8 cellular contexts compared by ENCODE assay signal in the genomic region with DNA sequence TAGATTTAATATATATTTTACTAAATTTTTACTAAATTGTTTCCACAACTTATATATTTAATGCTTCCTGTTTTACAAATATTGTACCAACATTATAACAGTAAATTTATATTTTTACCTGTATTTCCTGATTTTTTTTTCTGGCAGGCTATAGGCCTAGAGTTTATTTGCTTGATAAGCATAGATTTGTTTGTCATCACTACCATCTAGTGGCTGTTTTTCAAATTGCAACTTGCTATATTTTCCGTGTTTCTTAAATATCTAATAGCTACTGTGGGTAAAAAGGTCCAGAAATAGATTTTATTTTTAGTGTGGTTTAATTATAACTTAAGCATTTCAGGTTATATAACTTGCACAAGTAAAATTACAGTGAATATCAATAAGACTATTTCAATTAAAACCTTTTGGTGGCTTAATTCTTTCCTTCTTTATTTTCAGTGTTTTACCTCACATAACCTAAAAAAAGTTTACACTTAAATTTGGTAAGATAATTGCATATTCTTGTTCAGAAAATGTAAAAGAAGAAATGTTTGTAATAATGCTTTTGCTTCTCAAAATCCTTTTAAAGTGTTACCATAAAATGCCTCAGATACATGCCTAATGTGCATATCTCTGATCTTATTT.
DNase-seq lines count a peak whose midpoint lies in the region; ATAC-seq and TF ChIP-seq lines count a peak whose summit lies in the region.

No MANE protein-coding gene starts in this region.

- H3K27me3 ChIP-seq in brain microvascular endothelial cell (replicated peaks): no peaks in the 10 kb centered on the region

- DNase-seq in GF-D8 (lab: John Stamatoyannopoulos, UW) (peak; percentile 56), NCI-H2171 (lab: John Stamatoyannopoulos, UW) (peak; percentile 4), brain microvascular endothelial cell (peak; percentile 35), left kidney (ENCODE audit: low read depth, low spot score) (peak; percentile 75), nucleus accumbens (lab: John Stamatoyannopoulos, UW) (no peak)
- no peak for DNase-seq in activated CD8-positive, alpha-beta memory T cell treated with anti-CD3 and anti-CD28 coated beads for 24 hours

- TF ChIP-seq CTCF in 22Rv1 (IDR thresholded peaks at IDR 0.05) (peak; percentile 73), brain microvascular endothelial cell (IDR thresholded peaks at IDR 0.05; ENCODE audit: low read depth, low read length, missing control alignments) (peak; percentile 34)

- peaks cover 3% of the 10 kb centered on the region for H3K36me3 ChIP-seq in brain microvascular endothelial cell (replicated peaks)

- in situ Hi-C loops in brain microvascular endothelial cell (cut with HindIII; ENCODE audit: low pct_ligation_motif_present, low sequenced_read_pairs): loop anchor here (25.0 kb wide), 1 partner anchor 104 kb away; no protein-coding TSS in a partner anchor

- no peak overlapping the region for H3K4me3 ChIP-seq in brain microvascular endothelial cell (ENCODE audit: low read depth, low read length)

- H3K27ac ChIP-seq in 22Rv1 (no peak overlapping the region), brain microvascular endothelial cell (no peak overlapping the region)

- peak; percentile 65 for ATAC-seq in HG02973 (IDR thresholded peaks at IDR 0.05; ENCODE audit: unreplicated experiment)

Comparison
In these comparisons a context has a peak if more than half of its experiments do, and no peak if none do; other contexts are left out.
1. DNase-seq: peak in GF-D8 (single experiment), NCI-H2171 (single experiment), brain microvascular endothelial cell (single experiment) and left kidney (single experiment); none in nucleus accumbens (0 of 56) and activated CD8-positive, alpha-beta memory T cell treated with anti-CD3 and anti-CD28 coated beads for 24 hours (single experiment).